Comparison of ENCODE assay signal across 19 cellular contexts in the genomic region with DNA sequence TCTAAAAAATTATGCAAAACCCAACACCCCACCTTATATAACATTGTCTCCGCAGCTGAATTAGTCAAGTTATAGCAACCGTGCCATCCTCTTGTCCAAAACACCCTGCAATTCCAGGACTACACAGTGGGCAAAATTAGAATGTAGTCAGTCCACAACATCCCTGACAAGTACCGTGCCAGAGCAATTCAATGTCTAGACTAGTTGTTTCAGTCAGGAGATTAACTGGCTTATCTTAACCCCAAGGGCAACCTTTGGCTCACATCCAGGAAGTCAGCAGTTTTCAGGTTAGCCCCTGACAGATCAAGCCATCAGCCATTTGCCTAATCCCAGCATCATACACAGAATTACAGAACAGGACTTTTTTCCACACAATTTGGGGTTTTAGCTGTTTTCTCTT.
"Had no signal": no experiment of that assay in that cellular context is flagged by ENCODE, and none has a peak within 500 bp of the region (broad histone marks: within the 10 kb centered on the region; RNA-seq: fewer than 3 reads in every experiment).

No MANE protein-coding gene starts in this region.

- DNase-seq: activated CD4-positive, alpha-beta T cell treated with anti-CD3 and anti-CD28 coated beads, Interleukin-2, amount 50 U/mL, for 48 hours; activated CD8-positive, alpha-beta memory T cell treated with anti-CD3 and anti-CD28 coated beads, Interleukin-2, amount 10 ng/mL, durations not matched to agents 7 days and 5 days; activated gamma-delta T cell; activated T-cell treated with anti-CD3 and anti-CD28 coated beads, Interleukin-2, amount 50 U/mL, for 24 hours; dorsolateral prefrontal cortex; kidney glomerular epithelial cell; nucleus accumbens; posterior cingulate gyrus; stimulated activated CD4-positive, alpha-beta T cell treated with anti-CD3 and anti-CD28 coated beads, Interleukin-15, amount 100 ng/mL, for 24 hours; stimulated activated CD4-positive, alpha-beta T cell treated with anti-CD3 and anti-CD28 coated beads, Interleukin-4, amount 100 ng/mL, for 1 hour; stimulated activated naive B cell treated with anti-CD40 and anti-IgM and Interleukin-4, amounts not matched to agents 10 μg/mL and 1 μg/mL and 100 μg/mL, for 72 hours; tibial artery; uterus had no signal

- H3K4me1 Mint-ChIP-seq: activated CD8-positive, alpha-beta memory T cell treated with anti-CD3 and anti-CD28 coated beads, Interleukin-2, amount 10 ng/mL, durations not matched to agents 7 days and 5 days; stimulated activated naive B cell treated with anti-CD40 and anti-IgM and Interleukin-4, amounts not matched to agents 10 μg/mL and 1 μg/mL and 100 μg/mL, for 72 hours had no signal

- H3K9me3 ChIP-seq: right atrium auricular region, tibial artery, uterus had no signal

- H3K27me3 ChIP-seq: cardiac muscle cell, dorsolateral prefrontal cortex, right atrium auricular region, tibial artery, uterus had no signal

- H3K4me1 ChIP-seq: right atrium auricular region, tibial artery, uterus had no signal

- H3K4me3 Mint-ChIP-seq: activated CD8-positive, alpha-beta memory T cell treated with anti-CD3 and anti-CD28 coated beads, Interleukin-2, amount 10 ng/mL, durations not matched to agents 7 days and 5 days; activated T-cell treated with anti-CD3 and anti-CD28 coated beads, Interleukin-2, amount 50 U/mL, for 24 hours; natural killer cell treated with Interleukin-12 subunit alpha and Interleukin-12 subunit beta and Interleukin-15 and Interleukin-18, amount 100 ng/mL, for 72 hours; stimulated activated naive B cell treated with anti-CD40 and anti-IgM and Interleukin-4, amounts not matched to agents 10 μg/mL and 1 μg/mL and 100 μg/mL, for 72 hours; T-helper 2 cell treated with Interferon-gamma antibody and Interleukin-4, amounts not matched to agents 5 μg/mL and 100 μg/mL, for 36 hours had no signal

- H3K36me3 ChIP-seq: cardiac muscle cell, right atrium auricular region, tibial artery, uterus had no signal

- H3K27ac ChIP-seq: cardiac muscle cell, dorsolateral prefrontal cortex, right atrium auricular region, tibial artery, uterus, VCaP had no signal

- H3K36me3 Mint-ChIP-seq: activated CD8-positive, alpha-beta memory T cell treated with anti-CD3 and anti-CD28 coated beads, Interleukin-2, amount 10 ng/mL, durations not matched to agents 7 days and 5 days; activated naive CD4-positive, alpha-beta T cell treated with anti-CD3 and anti-CD28 coated beads, Interleukin-2, amount 50 U/mL, for 72 hours; natural killer cell treated with Interleukin-12 subunit alpha and Interleukin-12 subunit beta and Interleukin-15 and Interleukin-18, amount 100 ng/mL, for 72 hours; stimulated activated naive B cell treated with anti-CD40 and anti-IgM and Interleukin-4, amounts not matched to agents 10 μg/mL and 1 μg/mL and 100 μg/mL, for 72 hours had no signal

- H3K9me3 Mint-ChIP-seq: activated naive CD4-positive, alpha-beta T cell treated with anti-CD3 and anti-CD28 coated beads, Interleukin-2, amount 50 U/mL, for 72 hours; activated T-cell treated with anti-CD3 and anti-CD28 coated beads, Interleukin-2, amount 50 U/mL, for 24 hours; natural killer cell treated with Interleukin-12 subunit alpha and Interleukin-12 subunit beta and Interleukin-15 and Interleukin-18, amount 100 ng/mL, for 72 hours; stimulated activated naive B cell treated with anti-CD40 and anti-IgM and Interleukin-4, amounts not matched to agents 10 μg/mL and 1 μg/mL and 100 μg/mL, for 72 hours; T-helper 2 cell treated with Interferon-gamma antibody and Interleukin-4, amounts not matched to agents 5 μg/mL and 100 μg/mL, for 36 hours had no signal

- H3K4me3 ChIP-seq: cardiac muscle cell, dorsolateral prefrontal cortex, right atrium auricular region, tibial artery, uterus had no signal

- ATAC-seq: activated CD8-positive, alpha-beta memory T cell treated with anti-CD3 and anti-CD28 coated beads, Interleukin-2, amount 10 ng/mL, durations not matched to agents 7 days and 5 days; activated naive CD4-positive, alpha-beta T cell treated with anti-CD3 and anti-CD28 coated beads, Interleukin-2, amount 50 U/mL, for 72 hours; natural killer cell treated with Interleukin-12 subunit alpha and Interleukin-12 subunit beta and Interleukin-15 and Interleukin-18, amount 100 ng/mL, for 72 hours; stimulated activated naive B cell treated with anti-CD40 and anti-IgM and Interleukin-4, amounts not matched to agents 10 μg/mL and 1 μg/mL and 100 μg/mL, for 72 hours had no signal

- H3K27ac Mint-ChIP-seq: activated CD8-positive, alpha-beta memory T cell treated with anti-CD3 and anti-CD28 coated beads, Interleukin-2, amount 10 ng/mL, durations not matched to agents 7 days and 5 days; activated naive CD4-positive, alpha-beta T cell treated with anti-CD3 and anti-CD28 coated beads, Interleukin-2, amount 50 U/mL, for 72 hours; activated T-cell treated with anti-CD3 and anti-CD28 coated beads, Interleukin-2, amount 50 U/mL, for 24 hours; natural killer cell treated with Interleukin-12 subunit alpha and Interleukin-12 subunit beta and Interleukin-15 and Interleukin-18, amount 100 ng/mL, for 72 hours; stimulated activated naive B cell treated with anti-CD40 and anti-IgM and Interleukin-4, amounts not matched to agents 10 μg/mL and 1 μg/mL and 100 μg/mL, for 72 hours; T-helper 2 cell treated with Interferon-gamma antibody and Interleukin-4, amounts not matched to agents 5 μg/mL and 100 μg/mL, for 36 hours had no signal
